8 cellular contexts compared by ENCODE assay signal in genomic region chr9:100427366-100428263, GRCh38. TPM values are rescaled to one million over a fixed set of nuclear protein-coding genes. Genes with fewer than 3 reads are reported as not detected.
DNase-seq lines count a peak whose midpoint lies in the region; ATAC-seq and TF ChIP-seq lines count a peak whose summit lies in the region.

No MANE protein-coding gene starts in this region.

- H3K4me1 ChIP-seq in SJCRH30 (peaks cover 19% of the 10 kb centered on the region), breast epithelium (no peaks in the 10 kb centered on the region), sigmoid colon (peaks cover 0 to 42% (median 32%) of the 10 kb centered on the region in 4 donors)

- H3K4me3 ChIP-seq in SJCRH30 (peak overlapping the region; percentile 91), breast epithelium (peak overlapping the region; percentile 76 to 97 (median 86)), iPS-18c (ENCODE audit: insufficient read depth, low read depth, low read length) (peak overlapping the region; percentile 72), sigmoid colon (peak overlapping the region; percentile 83 to 96 (median 92))

- H3K27me3 ChIP-seq in SJCRH30 (no peaks in the 10 kb centered on the region), breast epithelium (no peaks in the 10 kb centered on the region), sigmoid colon (no peaks in the 10 kb centered on the region)

- H3K27ac ChIP-seq in SJCRH30 (peak overlapping the region; percentile 81), breast epithelium (peak overlapping the region; percentile 73 to 96), sigmoid colon (peak overlapping the region; percentile 91 to 98 (median 96))

- 3 to 6% methylated on average over 65 of the region's 65 CpGs for WGBS in sigmoid colon, 2 donors

- peak; percentile 50 for ATAC-seq in GM21367 (IDR thresholded peaks at IDR 0.05; ENCODE audit: unreplicated experiment)

- TF ChIP-seq POLR2A in breast epithelium (IDR thresholded peaks at IDR 0.05) = no peak
- TF ChIP-seq POLR2A in sigmoid colon (IDR thresholded peaks at IDR 0.05) = no peak

- H3K9me3 ChIP-seq in SJCRH30 (replicated peaks) (no peaks in the 10 kb centered on the region), breast epithelium (no peaks in the 10 kb centered on the region), iPS-18c (ENCODE audit: control insufficient read depth, insufficient read depth, low read length) (no peaks in the 10 kb centered on the region), sigmoid colon (no peaks in the 10 kb centered on the region)

- peaks cover 6% of the 10 kb centered on the region; the same call in 1 of the 2 replicates for H3K36me3 ChIP-seq in SJCRH30
- no peaks in the 10 kb centered on the region for H3K36me3 ChIP-seq in breast epithelium
- H3K36me3 ChIP-seq in sigmoid colon = no peaks in the 10 kb centered on the region

- peak; percentile 69 for DNase-seq in COLO668 (lab: John Stamatoyannopoulos, UW; ENCODE audit: unreplicated experiment)
- peak; percentile 72 for DNase-seq in HK-2 (ENCODE audit: unreplicated experiment)
- peak; percentile 80 to 82 for DNase-seq in SJCRH30
- DNase-seq in breast epithelium (ENCODE audit: low spot score in 2 of 2) = peak in 1 of 2 donors; percentile 53
- DNase-seq in sigmoid colon = peak; percentile 85
- DNase-seq in NCI-H1048 (lab: John Stamatoyannopoulos, UW) = no peak

- TF ChIP-seq CTCF in breast epithelium (IDR thresholded peaks at IDR 0.05) = no peak
- no peak for TF ChIP-seq CTCF in sigmoid colon (IDR thresholded peaks at IDR 0.05)

- intact Hi-C loops in breast epithelium (cut with DNase I; ENCODE audit: low total_unique reads) = no loop called here
- intact Hi-C loops in sigmoid colon (cut with DNase I) = loop anchor here (2.0 to 10.0 kb wide), 3 partner anchors 15 to 603 kb away; partner anchors contain the start of genes NR4A3 and TEX10

- no peak for TF ChIP-seq EP300 in sigmoid colon (IDR thresholded peaks at IDR 0.05)

RNA-seq across cellular contexts. Expression of gene MSANTD3, which starts 0.7 kb away (rescaled TPM):
- 57.0 and 63.9 TPM in 2 replicates for total RNA-seq in SJCRH30 (2014; rRNA removed; shearing (Covaris generic))
- 10 to 100 TPM; 13.0 to 23.9 (median 18.0) TPM for total RNA-seq in breast epithelium
- total RNA-seq in sigmoid colon = 10 to 100 TPM; 25.2 to 41.8 (median 31.5) TPM
- polyA plus RNA-seq in sigmoid colon = 10 to 100 TPM in 1 of 3 donors, 1 to 10 TPM in 2; 9.2 to 18.0 (median 9.3) TPM

RNA-seq across cellular contexts. Expression of gene TMEFF1, which starts 45.3 kb away (rescaled TPM):
- total RNA-seq in SJCRH30 (2014; rRNA removed; shearing (Covaris generic)) = 19.8 and 20.6 TPM in 2 replicates
- total RNA-seq in breast epithelium (under 1 TPM; 0.29 to 0.66 (median 0.32) TPM), sigmoid colon (1 to 10 TPM in 1 of 4 donors, under 1 TPM in 1, not detected in 2; 0.68 to 6.1 TPM)
- polyA plus RNA-seq in sigmoid colon = under 1 TPM in 1 of 3 donors, not detected in 2; 0.16 TPM
